1 cellular context compared by ENCODE assay signal in genomic region chr1:151499355-151499754, GRCh38.
TF ChIP-seq lines count a peak whose summit lies in the region.

No MANE protein-coding gene starts in this region.

TF ChIP-seq in K562, 482 proteins besides CTCF, POLR2A, EP300 and RAD21:
- no peak for TF ChIP-seq CHD7 (IDR thresholded peaks at IDR 0.05; ENCODE audit: low read depth, low read length)
- no peak for TF ChIP-seq ZNF639 (CRISPR knock-in tag; conservative IDR thresholded peaks at IDR 0.05 in 1 of 2, IDR thresholded peaks at IDR 0.05 in 1 of 2)
- no peak for TF ChIP-seq SMAD4 (CRISPR knock-in tag; conservative IDR thresholded peaks at IDR 0.05)
- no peak for TF ChIP-seq MGA (IDR thresholded peaks at IDR 0.05)
- no peak for TF ChIP-seq ZNF586 (CRISPR knock-in tag; conservative IDR thresholded peaks at IDR 0.05)
- no peak for TF ChIP-seq MCM3 (IDR thresholded peaks at IDR 0.05)
- TF ChIP-seq ARID2 (IDR thresholded peaks at IDR 0.05): no peak
- no peak for TF ChIP-seq JUNB (CRISPR knock-in tag; conservative IDR thresholded peaks at IDR 0.05)
- no peak for TF ChIP-seq TAL1 (IDR thresholded peaks at IDR 0.05)
- no peak for TF ChIP-seq SFPQ (IDR thresholded peaks at IDR 0.05; ENCODE audit: low read depth, low read length)
- no peak for TF ChIP-seq CSDE1 (IDR thresholded peaks at IDR 0.05)
- TF ChIP-seq STAG1 (CRISPR knock-in tag; IDR thresholded peaks at IDR 0.05; ENCODE audit: borderline replicate concordance): no peak
